ENCODE assay signal across 8 cellular contexts in genomic region chr11:235998-236773, GRCh38. TPM values are rescaled to one million over a fixed set of nuclear protein-coding genes. Genes with fewer than 3 reads are reported as not detected.
A peak's percentile ranks its signal among the peaks of the same experiment; 100 is the strongest.
DNase-seq lines count a peak whose midpoint lies in the region; ATAC-seq and TF ChIP-seq lines count a peak whose summit lies in the region.

Gene SIRT3 (minus strand): TSS chr11:236342. CDS start chr11:236328, 14 bp downstream.

- CTCF ChIA-PET in naive thymus-derived CD4-positive, alpha-beta T cell (lab: Charles Lee) = interaction anchor here (0.6 to 4.4 kb wide), 4 partner anchors 15 to 511 kb away, joined by 3 to 21 read pairs (median 4); partner anchors contain the start of genes BET1L and RIC8A

- no peaks in the 10 kb centered on the region for H3K9me3 ChIP-seq in fibroblast of lung (ENCODE audit: control insufficient read depth, insufficient read depth, low read depth, low read length)
- no peaks in the 10 kb centered on the region for H3K9me3 ChIP-seq in naive thymus-derived CD4-positive, alpha-beta T cell (ENCODE audit: control insufficient read depth in 2 of 3, low read length in 3 of 3)

- H3K4me3 Mint-ChIP-seq in activated T-helper 1 cell treated with anti-CD3 and anti-CD28 coated beads, Interleukin-12 subunit alpha, Interleukin-12 subunit beta, Interleukin-2, Interleukin-4 antibody, amounts not matched to agents 30 ng/mL and 10 ng/mL and 1 ng/mL, durations not matched to agents 14 hours and 24 hours and 36 hours = peak within 1 kb of the TSS; percentile 97
- H3K4me3 Mint-ChIP-seq in naive thymus-derived CD4-positive, alpha-beta T cell = peak within 1 kb of the TSS; percentile 84 to 99 (median 96)
- peak within 1 kb of the TSS; percentile 94 to 96 for H3K4me3 Mint-ChIP-seq in stimulated activated naive B cell treated with anti-CD40 and anti-IgM and Interleukin-4, amounts not matched to agents 10 μg/mL and 1 μg/mL and 100 μg/mL, for 72 hours

- peaks cover 38% of the 10 kb centered on the region for H3K79me2 ChIP-seq in fibroblast of lung (ENCODE audit: control insufficient read depth, insufficient read depth, low read length)

- peaks cover 21% of the 10 kb centered on the region for H3K36me3 Mint-ChIP-seq in activated T-helper 1 cell treated with anti-CD3 and anti-CD28 coated beads, Interleukin-12 subunit alpha, Interleukin-12 subunit beta, Interleukin-2, Interleukin-4 antibody, amounts not matched to agents 30 ng/mL and 10 ng/mL and 1 ng/mL, durations not matched to agents 14 hours and 24 hours and 36 hours (ENCODE audit: low read depth)
- H3K36me3 Mint-ChIP-seq in naive thymus-derived CD4-positive, alpha-beta T cell = peaks cover 0 to 11% (median 5%) of the 10 kb centered on the region in 5 donors
- H3K36me3 Mint-ChIP-seq in stimulated activated naive B cell treated with anti-CD40 and anti-IgM and Interleukin-4, amounts not matched to agents 10 μg/mL and 1 μg/mL and 100 μg/mL, for 72 hours = peaks cover 12 to 19% of the 10 kb centered on the region in 2 donors

- H3K27me3 ChIP-seq in fibroblast of lung (ENCODE audit: control insufficient read depth, insufficient read depth, low read length) = no peaks in the 10 kb centered on the region
- H3K27me3 ChIP-seq in naive thymus-derived CD4-positive, alpha-beta T cell (ENCODE audit: control insufficient read depth in 2 of 2, insufficient read depth in 2 of 2, low read length in 2 of 2) = no peaks in the 10 kb centered on the region

- H3K4me3 ChIP-seq in Jurkat, Clone E6-1 (ENCODE audit: low read length) = peak within 1 kb of the TSS; percentile 84
- peak within 1 kb of the TSS; percentile 96 to 100 (median 97) for H3K4me3 ChIP-seq in fibroblast of lung (replicated peaks in 1 of 4; ENCODE audit: control extremely low read depth in 1 of 4, insufficient read depth in 1 of 4, low read depth in 3 of 4, low read length in 4 of 4)
- H3K4me3 ChIP-seq in naive thymus-derived CD4-positive, alpha-beta T cell (ENCODE audit: low read length) = peak within 1 kb of the TSS; percentile 100

- peak within 1 kb of the TSS; percentile 98 for H3K27ac Mint-ChIP-seq in activated T-helper 1 cell treated with anti-CD3 and anti-CD28 coated beads, Interleukin-12 subunit alpha, Interleukin-12 subunit beta, Interleukin-2, Interleukin-4 antibody, amounts not matched to agents 30 ng/mL and 10 ng/mL and 1 ng/mL, durations not matched to agents 14 hours and 24 hours and 36 hours
- peak within 1 kb of the TSS; percentile 84 to 100 (median 100) for H3K27ac Mint-ChIP-seq in naive thymus-derived CD4-positive, alpha-beta T cell
- peak within 1 kb of the TSS; percentile 98 for H3K27ac Mint-ChIP-seq in stimulated activated naive B cell treated with anti-CD40 and anti-IgM and Interleukin-4, amounts not matched to agents 10 μg/mL and 1 μg/mL and 100 μg/mL, for 72 hours

- DNase-seq in DMS79 (lab: John Stamatoyannopoulos, UW) (peak; percentile 27), RPMI7951 (ENCODE audit: low read depth) (peak; percentile 70), fibroblast of lung (ENCODE audit: low read depth in 2 of 2) (peak; percentile 67 to 70)
- peak; percentile 74 for DNase-seq in Jurkat, Clone E6-1 (ENCODE audit: low read depth, low spot score)
- peak; percentile 78 for DNase-seq in activated T-helper 1 cell treated with anti-CD3 and anti-CD28 coated beads, Interleukin-12 subunit alpha, Interleukin-12 subunit beta, Interleukin-2, Interleukin-4 antibody, amounts not matched to agents 30 ng/mL and 10 ng/mL and 1 ng/mL, durations not matched to agents 14 hours and 24 hours and 36 hours (ENCODE audit: low spot score)
- DNase-seq in naive thymus-derived CD4-positive, alpha-beta T cell = peak; percentile 73 to 90 (median 85)
- peak; percentile 79 for DNase-seq in stimulated activated naive B cell treated with anti-CD40 and anti-IgM and Interleukin-4, amounts not matched to agents 10 μg/mL and 1 μg/mL and 100 μg/mL, for 72 hours

- H3K9me3 Mint-ChIP-seq in activated T-helper 1 cell treated with anti-CD3 and anti-CD28 coated beads, Interleukin-12 subunit alpha, Interleukin-12 subunit beta, Interleukin-2, Interleukin-4 antibody, amounts not matched to agents 30 ng/mL and 10 ng/mL and 1 ng/mL, durations not matched to agents 14 hours and 24 hours and 36 hours = no peaks in the 10 kb centered on the region
- no peaks in the 10 kb centered on the region for H3K9me3 Mint-ChIP-seq in naive thymus-derived CD4-positive, alpha-beta T cell
- no peaks in the 10 kb centered on the region for H3K9me3 Mint-ChIP-seq in stimulated activated naive B cell treated with anti-CD40 and anti-IgM and Interleukin-4, amounts not matched to agents 10 μg/mL and 1 μg/mL and 100 μg/mL, for 72 hours

- H3K9ac ChIP-seq in fibroblast of lung (ENCODE audit: insufficient read depth, low read length) = peak within 1 kb of the TSS; percentile 98

- H3K4me2 ChIP-seq in fibroblast of lung (ENCODE audit: extremely low read depth, insufficient read depth, low read length) = peak within 1 kb of the TSS; percentile 99

- intact Hi-C loops in activated T-helper 1 cell treated with anti-CD3 and anti-CD28 coated beads, Interleukin-12 subunit alpha, Interleukin-12 subunit beta, Interleukin-2, Interleukin-4 antibody, amounts not matched to agents 30 ng/mL and 10 ng/mL and 1 ng/mL, durations not matched to agents 14 hours and 24 hours and 36 hours (cut with micrococcal nuclease) = loop anchor here (1.0 to 5.0 kb wide), 10 partner anchors 8 to 271 kb away; partner anchors contain the start of genes BET1L, PGGHG, PTDSS2 and RIC8A
- intact Hi-C loops in naive thymus-derived CD4-positive, alpha-beta T cell (cut with micrococcal nuclease) = loop anchor here (1.0 to 5.0 kb wide), 17 partner anchors 14 to 561 kb away; partner anchors contain the start of genes BET1L (in 2 of the 2), RIC8A (in 2 of the 2), PGGHG (in 1 of the 2) and PHRF1 (in 1 of the 2)

- H3K27ac ChIP-seq in fibroblast of lung (ENCODE audit: insufficient read depth, low read length) = peak within 1 kb of the TSS; percentile 93
- peak within 1 kb of the TSS; percentile 97 for H3K27ac ChIP-seq in naive thymus-derived CD4-positive, alpha-beta T cell (ENCODE audit: low read depth, low read length)

- TF ChIP-seq CTCF in fibroblast of lung (conservative IDR thresholded peaks at IDR 0.05 in 1 of 2, IDR thresholded peaks at IDR 0.05 in 1 of 2; ENCODE audit: low read depth in 1 of 2, low read length in 2 of 2) = no peak

- H3K27me3 Mint-ChIP-seq in activated T-helper 1 cell treated with anti-CD3 and anti-CD28 coated beads, Interleukin-12 subunit alpha, Interleukin-12 subunit beta, Interleukin-2, Interleukin-4 antibody, amounts not matched to agents 30 ng/mL and 10 ng/mL and 1 ng/mL, durations not matched to agents 14 hours and 24 hours and 36 hours (ENCODE audit: insufficient read depth) = peaks cover 2% of the 10 kb centered on the region
- H3K27me3 Mint-ChIP-seq in naive thymus-derived CD4-positive, alpha-beta T cell = no peaks in the 10 kb centered on the region
- H3K27me3 Mint-ChIP-seq in stimulated activated naive B cell treated with anti-CD40 and anti-IgM and Interleukin-4, amounts not matched to agents 10 μg/mL and 1 μg/mL and 100 μg/mL, for 72 hours = no peaks in the 10 kb centered on the region

- peaks cover 5% of the 10 kb centered on the region for H3K4me1 ChIP-seq in fibroblast of lung (ENCODE audit: control insufficient read depth, extremely low read depth, insufficient read depth, low read length)
- peaks cover 17 to 23% of the 10 kb centered on the region in 2 donors for H3K4me1 ChIP-seq in naive thymus-derived CD4-positive, alpha-beta T cell (ENCODE audit: control insufficient read depth in 2 of 2, insufficient read depth in 2 of 2, low read length in 2 of 2)

- H3K36me3 ChIP-seq in fibroblast of lung (ENCODE audit: control insufficient read depth, insufficient read depth, low read length) = no peaks in the 10 kb centered on the region
- peaks cover 0 to 22% (median 0%) of the 10 kb centered on the region in 3 experiments for H3K36me3 ChIP-seq in naive thymus-derived CD4-positive, alpha-beta T cell (ENCODE audit: control insufficient read depth in 2 of 3, insufficient read depth in 3 of 3, low read length in 3 of 3)

- no peaks in the 10 kb centered on the region for H4K20me1 ChIP-seq in fibroblast of lung (ENCODE audit: control insufficient read depth, extremely low read depth, insufficient read depth, low read length)

- ATAC-seq in GM21619 (IDR thresholded peaks at IDR 0.05; ENCODE audit: unreplicated experiment) = peak; percentile 74
- ATAC-seq in naive thymus-derived CD4-positive, alpha-beta T cell = peak; percentile 93
- peak; percentile 85 to 89 for ATAC-seq in stimulated activated naive B cell treated with anti-CD40 and anti-IgM and Interleukin-4, amounts not matched to agents 10 μg/mL and 1 μg/mL and 100 μg/mL, for 72 hours (replicated peaks)

- peaks cover 37% of the 10 kb centered on the region for H3K4me1 Mint-ChIP-seq in activated T-helper 1 cell treated with anti-CD3 and anti-CD28 coated beads, Interleukin-12 subunit alpha, Interleukin-12 subunit beta, Interleukin-2, Interleukin-4 antibody, amounts not matched to agents 30 ng/mL and 10 ng/mL and 1 ng/mL, durations not matched to agents 14 hours and 24 hours and 36 hours (ENCODE audit: low read depth)
- peaks cover 19 to 57% (median 44%) of the 10 kb centered on the region in 7 donors for H3K4me1 Mint-ChIP-seq in naive thymus-derived CD4-positive, alpha-beta T cell
- H3K4me1 Mint-ChIP-seq in stimulated activated naive B cell treated with anti-CD40 and anti-IgM and Interleukin-4, amounts not matched to agents 10 μg/mL and 1 μg/mL and 100 μg/mL, for 72 hours = peaks cover 13 to 31% of the 10 kb centered on the region in 2 donors

- POLR2A ChIA-PET in naive thymus-derived CD4-positive, alpha-beta T cell (lab: Charles Lee) = interaction anchor here (1.0 to 7.5 kb wide), 14 partner anchors 10 to 215 kb away, joined by 3 to 83 read pairs (median 6); partner anchors contain the start of genes BET1L, PGGHG and RIC8A

- peak within 1 kb of the TSS; percentile 89 for H2AFZ ChIP-seq in fibroblast of lung (ENCODE audit: low read length)

RNA-seq across cellular contexts. Expression of gene SIRT3, which starts in this region (rescaled TPM):
- polyA plus RNA-seq in Jurkat, Clone E6-1 (2012; ENCODE audit: insufficient read depth, insufficient read length) = 16.6 TPM
- 7.0 and 7.6 TPM in 2 replicates for total RNA-seq in RPMI7951 (2014; rRNA removed; shearing (Covaris generic))
- 11.6 and 14.8 TPM in 2 replicates for total RNA-seq in activated T-helper 1 cell treated with anti-CD3 and anti-CD28 coated beads, Interleukin-12 subunit alpha, Interleukin-12 subunit beta, Interleukin-2, Interleukin-4 antibody, amounts not matched to agents 30 ng/mL and 10 ng/mL and 1 ng/mL, durations not matched to agents 14 hours and 24 hours and 36 hours
- total RNA-seq in fibroblast of lung = 8.8 and 9.5 TPM in 2 replicates
- polyA plus RNA-seq in fibroblast of lung = 10.2 and 11.0 TPM in 2 replicates
- polyA plus RNA-seq in fibroblast of lung (2012) = 9.8 and 13.8 TPM in 2 replicates
- 6.4 and 9.8 TPM in 2 replicates for polyA minus RNA-seq in fibroblast of lung (ENCODE audit: low replicate concordance)
- 10 to 100 TPM; 19.0 to 34.8 (median 25.6) TPM for total RNA-seq in naive thymus-derived CD4-positive, alpha-beta T cell
- polyA plus RNA-seq in naive thymus-derived CD4-positive, alpha-beta T cell = 10 to 100 TPM in 1 of 2 donors, 1 to 10 TPM in 1; 9.9 to 18.9 TPM

Comparison
In these comparisons a context has a peak if more than half of its experiments do, and no peak if none do; other contexts are left out.
1. Peak in every context shown above with its lines: DNase-seq, ATAC-seq, H3K4me3 ChIP-seq and H3K27ac ChIP-seq.
2. DNase-seq: peak in every context shown above with its lines; median percentile 85 in naive thymus-derived CD4-positive, alpha-beta T cell; 79 in stimulated activated naive B cell treated with anti-CD40 and anti-IgM and Interleukin-4, amounts not matched to agents 10 μg/mL and 1 μg/mL and 100 μg/mL, for 72 hours; 78 in activated T-helper 1 cell treated with anti-CD3 and anti-CD28 coated beads, Interleukin-12 subunit alpha, Interleukin-12 subunit beta, Interleukin-2, Interleukin-4 antibody, amounts not matched to agents 30 ng/mL and 10 ng/mL and 1 ng/mL, durations not matched to agents 14 hours and 24 hours and 36 hours; 74 in Jurkat, Clone E6-1; 70 in RPMI7951; 68 in fibroblast of lung; 27 in DMS79.